8 cellular contexts compared by ENCODE assay signal in the genomic region with DNA sequence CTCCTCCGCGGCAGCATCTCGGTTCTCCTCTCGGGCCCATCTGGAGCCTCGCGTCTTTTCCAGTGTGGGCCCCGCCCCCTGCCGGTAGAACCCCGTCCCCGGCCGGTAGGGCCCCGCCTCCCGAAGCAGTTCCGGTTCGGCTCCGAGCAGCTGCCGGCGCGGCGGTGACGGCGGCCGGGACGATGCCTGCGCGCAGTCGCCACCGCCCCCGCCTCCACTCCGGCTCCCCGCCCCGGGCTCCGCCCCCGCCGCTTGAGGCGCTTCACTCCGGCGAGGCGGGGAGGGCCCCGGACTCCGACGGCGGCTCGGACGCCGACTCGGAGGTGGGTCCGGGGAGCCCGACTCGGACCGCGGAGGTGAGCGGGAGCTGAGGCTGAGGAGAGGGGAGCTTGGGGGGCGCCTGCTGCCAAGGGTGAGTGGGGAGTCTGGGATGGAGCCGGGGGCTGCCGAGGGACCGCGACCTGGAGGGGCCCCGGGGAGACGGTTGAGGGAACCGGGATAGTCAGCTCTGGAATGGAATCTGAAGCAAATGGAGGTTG. TPM values are rescaled to one million over a fixed set of nuclear protein-coding genes. Genes with fewer than 3 reads are reported as not detected.
DNase-seq lines count a peak whose midpoint lies in the region; ATAC-seq and TF ChIP-seq lines count a peak whose summit lies in the region.

A gene (plus strand): TSS at position 290 of the 539 bp plus-strand sequence. CDS start 38,873 bp downstream, outside the sequence.

- H3K27me3 Mint-ChIP-seq in natural killer cell treated with Interleukin-12 subunit alpha and Interleukin-12 subunit beta and Interleukin-15 and Interleukin-18, amount 100 ng/mL, for 72 hours: no peaks in the 10 kb centered on the region

- H3K36me3 Mint-ChIP-seq in natural killer cell treated with Interleukin-12 subunit alpha and Interleukin-12 subunit beta and Interleukin-15 and Interleukin-18, amount 100 ng/mL, for 72 hours: no peaks in the 10 kb centered on the region

- H3K9me3 Mint-ChIP-seq in natural killer cell treated with Interleukin-12 subunit alpha and Interleukin-12 subunit beta and Interleukin-15 and Interleukin-18, amount 100 ng/mL, for 72 hours: peaks cover 3% of the 10 kb centered on the region

- peak within 1 kb of the TSS; percentile 94 to 95 for H3K27ac Mint-ChIP-seq in natural killer cell treated with Interleukin-12 subunit alpha and Interleukin-12 subunit beta and Interleukin-15 and Interleukin-18, amount 100 ng/mL, for 72 hours

- CTCF ChIA-PET in RWPE1 (lab: Yijun Ruan, JAX): interaction anchor here (1.0 kb wide), 1 partner anchor 124 kb away, joined by 5 read pairs; a partner anchor contains a TSS

- H3K4me3 ChIP-seq in Jurkat, Clone E6-1 (ENCODE audit: low read length): peak within 1 kb of the TSS; percentile 89

- 0 out of 2 replicates have a peak, but pooled peaks have one; percentile 11 for TF ChIP-seq CTCF in RWPE1 (conservative IDR thresholded peaks at IDR 0.05; ENCODE audit: low read depth)

- peak within 1 kb of the TSS; percentile 90 for H3K4me3 Mint-ChIP-seq in natural killer cell treated with Interleukin-12 subunit alpha and Interleukin-12 subunit beta and Interleukin-15 and Interleukin-18, amount 100 ng/mL, for 72 hours

- POLR2A ChIA-PET in RWPE1 (lab: Yijun Ruan, JAX; ENCODE audit: low non-redundant PET): interaction anchor here (0.7 kb wide), 1 partner anchor 32 kb away, joined by 3 read pairs; no protein-coding TSS in a partner anchor

- DNase-seq in COR-L47 (lab: John Stamatoyannopoulos, UW): peak; percentile 81
- peak; percentile 92 for DNase-seq in Jurkat, Clone E6-1 (ENCODE audit: low read depth, low spot score)
- peak; percentile 99 for DNase-seq in RWPE1 (ENCODE audit: low spot score)
- peak; percentile 95 for DNase-seq in activated T-helper 9 cell treated with anti-CD3 and anti-CD28 coated beads, Interleukin-2, amount 50 U/mL, for 16 hours (ENCODE audit: low read depth)
- peak; percentile 96 for DNase-seq in fibroblast of peridontal ligament (ENCODE audit: extremely low read depth)
- DNase-seq in natural killer cell treated with Interleukin-12 subunit alpha and Interleukin-12 subunit beta and Interleukin-15 and Interleukin-18, amount 100 ng/mL, for 72 hours (ENCODE audit: low spot score): peak; percentile 97
- DNase-seq in stimulated activated naive CD4-positive, alpha-beta T cell (lab: John Stamatoyannopoulos, UW): peak; percentile 89 to 96 (median 92)

- peak within 1 kb of the TSS; percentile 98 for H3K27ac ChIP-seq in RWPE1

- ATAC-seq in GM21381 (IDR thresholded peaks at IDR 0.05; ENCODE audit: unreplicated experiment): peak; percentile 64
- ATAC-seq in natural killer cell treated with Interleukin-12 subunit alpha and Interleukin-12 subunit beta and Interleukin-15 and Interleukin-18, amount 100 ng/mL, for 72 hours: peak; percentile 95 to 97

- H3K4me1 Mint-ChIP-seq in natural killer cell treated with Interleukin-12 subunit alpha and Interleukin-12 subunit beta and Interleukin-15 and Interleukin-18, amount 100 ng/mL, for 72 hours (ENCODE audit: low read depth in 2 of 2): peaks cover 40 to 56% of the 10 kb centered on the region in 2 donors

RNA-seq across cellular contexts. Expression of the gene that starts here (rescaled TPM):
- 7.5 TPM for polyA plus RNA-seq in Jurkat, Clone E6-1 (2012; ENCODE audit: insufficient read depth, insufficient read length)
- total RNA-seq in natural killer cell treated with Interleukin-12 subunit alpha and Interleukin-12 subunit beta and Interleukin-15 and Interleukin-18, amount 100 ng/mL, for 72 hours: 10 to 100 TPM; 20.9 to 23.5 TPM

Comparison
In these comparisons a context has a peak if more than half of its experiments do, and no peak if none do; other contexts are left out.
1. Peak in every context shown above with its lines: DNase-seq, ATAC-seq, H3K4me3 ChIP-seq and H3K27ac ChIP-seq.